In genomic region chr11:78076733-78077403, GRCh38 we compare ENCODE assay signal across 12 cellular contexts. TPM values are rescaled to one million over a fixed set of nuclear protein-coding genes. Genes with fewer than 3 reads are reported as not detected.
A peak's percentile ranks its signal among the peaks of the same experiment; 100 is the strongest.
DNase-seq lines count a peak whose midpoint lies in the region; ATAC-seq and TF ChIP-seq lines count a peak whose summit lies in the region.
"Had no signal": no experiment of that assay in that cellular context is flagged by ENCODE, and none has a peak within 500 bp of the region (broad histone marks: within the 10 kb centered on the region; RNA-seq: fewer than 3 reads in every experiment).

No MANE protein-coding gene starts in this region.

- H3K36me3 Mint-ChIP-seq in Caco-2 (ENCODE audit: insufficient read depth, unreplicated experiment), result peaks cover 46% of the 10 kb centered on the region
- peaks cover 9% of the 10 kb centered on the region for H3K36me3 Mint-ChIP-seq in activated naive CD8-positive, alpha-beta T cell treated with anti-CD3 and anti-CD28 coated beads for 36 hours
- H3K36me3 Mint-ChIP-seq in natural killer cell treated with Interleukin-12 subunit alpha and Interleukin-12 subunit beta and Interleukin-15 and Interleukin-18, amount 100 ng/mL, for 72 hours, result peaks cover 6% of the 10 kb centered on the region

- intact Hi-C loops in Caco-2 (cut with micrococcal nuclease; ENCODE audit: unreplicated experiment), result loop anchor here (5.0 kb wide), 1 partner anchor 110 kb away; the partner anchor contains the start of genes KCTD21 and USP35
- intact Hi-C loops in lower leg skin (cut with DNase I; ENCODE audit: low total_unique reads), result no loop called here

- peak overlapping the region; percentile 94 for H3K4me2 ChIP-seq in Loucy (ENCODE audit: low read depth, low read length, poor library complexity, severe bottlenecking)

- peak overlapping the region; percentile 22 for H3K4me3 Mint-ChIP-seq in Caco-2 (ENCODE audit: unreplicated experiment)
- peak overlapping the region; percentile 11 for H3K4me3 Mint-ChIP-seq in activated naive CD8-positive, alpha-beta T cell treated with anti-CD3 and anti-CD28 coated beads for 36 hours
- H3K4me3 Mint-ChIP-seq in natural killer cell treated with Interleukin-12 subunit alpha and Interleukin-12 subunit beta and Interleukin-15 and Interleukin-18, amount 100 ng/mL, for 72 hours, result peak overlapping the region; percentile 12

- peaks cover 57% of the 10 kb centered on the region for H3K4me1 ChIP-seq in Caco-2
- H3K4me1 ChIP-seq in Loucy (ENCODE audit: insufficient read depth, low read length, poor library complexity, severe bottlenecking), result peaks cover 58% of the 10 kb centered on the region

- CTCF ChIA-PET in Caco-2 (lab: Charles Lee), result interaction anchor here (1.1 to 3.0 kb wide), 2 partner anchors 15 to 28 kb away, joined by 3 to 26 read pairs; no protein-coding TSS in a partner anchor

- H2AFZ ChIP-seq in Loucy (ENCODE audit: low read length), result no peak overlapping the region

- no peaks in the 10 kb centered on the region for H3F3A ChIP-seq in Loucy (ENCODE audit: low read depth)

- TF ChIP-seq CTCF in Caco-2 (IDR thresholded peaks at IDR 0.05; ENCODE audit: insufficient read depth in 1 of 2, low read depth in 1 of 2, low read length in 1 of 2, severe bottlenecking in 1 of 2, unreplicated experiment in 1 of 2) (no peak), Loucy (conservative IDR thresholded peaks at IDR 0.05; ENCODE audit: low read length) (peak; percentile 24; the same call in 1 of the 2 replicates), lower leg skin (IDR thresholded peaks at IDR 0.05) (no peak)

- POLR2A ChIA-PET in Caco-2 (lab: Charles Lee), result interaction anchor here (0.6 kb wide), 1 partner anchor 377 kb away, joined by 3 read pairs; no protein-coding TSS in a partner anchor

- H3K9me3 ChIP-seq in Caco-2 (no peaks in the 10 kb centered on the region), Loucy (ENCODE audit: insufficient read depth, low read depth, low read length) (no peaks in the 10 kb centered on the region)
- H3K9me3 ChIP-seq: right atrium auricular region had no signal

- peaks cover 81% of the 10 kb centered on the region for H3K79me2 ChIP-seq in Loucy (ENCODE audit: insufficient read depth, low read length)

- DNase-seq in Caco-2 (no peak), lower leg skin (ENCODE audit: low spot score in 2 of 2) (no peak), iPS-NIHi11 (ENCODE audit: low spot score) (no peak)
- no peak for DNase-seq in activated naive CD8-positive, alpha-beta T cell treated with anti-CD3 and anti-CD28 coated beads for 36 hours
- DNase-seq in natural killer cell treated with Interleukin-12 subunit alpha and Interleukin-12 subunit beta and Interleukin-15 and Interleukin-18, amount 100 ng/mL, for 72 hours (ENCODE audit: low spot score), result no peak
- DNase-seq: dorsolateral prefrontal cortex, foreskin fibroblast, NCI-H2081 had no signal

- WGBS in lower leg skin, 2 donors, result 77 to 85% methylated on average over 6 of the region's 6 CpGs

- H3K9me3 Mint-ChIP-seq in Caco-2 (ENCODE audit: unreplicated experiment), result peaks cover 10% of the 10 kb centered on the region
- H3K9me3 Mint-ChIP-seq in activated naive CD8-positive, alpha-beta T cell treated with anti-CD3 and anti-CD28 coated beads for 36 hours, result no peaks in the 10 kb centered on the region
- H3K9me3 Mint-ChIP-seq in natural killer cell treated with Interleukin-12 subunit alpha and Interleukin-12 subunit beta and Interleukin-15 and Interleukin-18, amount 100 ng/mL, for 72 hours, result no peaks in the 10 kb centered on the region

- H3K9ac ChIP-seq in Loucy (ENCODE audit: low read depth, low read length, poor library complexity, severe bottlenecking), result peak overlapping the region; percentile 90

- no peak for ATAC-seq in natural killer cell treated with Interleukin-12 subunit alpha and Interleukin-12 subunit beta and Interleukin-15 and Interleukin-18, amount 100 ng/mL, for 72 hours
- no peak for ATAC-seq in HG03159 (IDR thresholded peaks at IDR 0.05; ENCODE audit: unreplicated experiment)

- H3K27ac Mint-ChIP-seq in Caco-2 (ENCODE audit: unreplicated experiment), result peak overlapping the region; percentile 4
- peak overlapping the region; percentile 2 for H3K27ac Mint-ChIP-seq in activated naive CD8-positive, alpha-beta T cell treated with anti-CD3 and anti-CD28 coated beads for 36 hours
- H3K27ac Mint-ChIP-seq in natural killer cell treated with Interleukin-12 subunit alpha and Interleukin-12 subunit beta and Interleukin-15 and Interleukin-18, amount 100 ng/mL, for 72 hours, result peak overlapping the region in 1 of 2 donors; percentile 10

- H3K27me3 Mint-ChIP-seq in Caco-2 (ENCODE audit: insufficient read depth, unreplicated experiment), result no peaks in the 10 kb centered on the region
- no peaks in the 10 kb centered on the region for H3K27me3 Mint-ChIP-seq in activated naive CD8-positive, alpha-beta T cell treated with anti-CD3 and anti-CD28 coated beads for 36 hours
- no peaks in the 10 kb centered on the region for H3K27me3 Mint-ChIP-seq in natural killer cell treated with Interleukin-12 subunit alpha and Interleukin-12 subunit beta and Interleukin-15 and Interleukin-18, amount 100 ng/mL, for 72 hours

- peaks cover 45% of the 10 kb centered on the region for H3K4me1 Mint-ChIP-seq in Caco-2 (ENCODE audit: low read depth, unreplicated experiment)
- H3K4me1 Mint-ChIP-seq in activated naive CD8-positive, alpha-beta T cell treated with anti-CD3 and anti-CD28 coated beads for 36 hours, result peaks cover 45% of the 10 kb centered on the region
- H3K4me1 Mint-ChIP-seq in natural killer cell treated with Interleukin-12 subunit alpha and Interleukin-12 subunit beta and Interleukin-15 and Interleukin-18, amount 100 ng/mL, for 72 hours (ENCODE audit: low read depth in 2 of 2), result peaks cover 42 to 51% of the 10 kb centered on the region in 2 donors

- H3K4me3 ChIP-seq in Caco-2 (ENCODE audit: low read depth, low read length), result no peak overlapping the region
- H3K4me3 ChIP-seq in Loucy (ENCODE audit: low read length, poor library complexity, severe bottlenecking), result peak overlapping the region; percentile 92
- no peak overlapping the region for H3K4me3 ChIP-seq in lower leg skin (ENCODE audit: low read depth, poor library complexity, severe bottlenecking)
- H3K4me3 ChIP-seq: right atrium auricular region had no signal

- H3K36me3 ChIP-seq in Caco-2 (ENCODE audit: control insufficient read depth, insufficient read depth, low read length), result peaks cover 5% of the 10 kb centered on the region; the same call in 1 of the 2 replicates
- H3K36me3 ChIP-seq in Loucy (ENCODE audit: insufficient read depth, low read length), result peaks cover 9% of the 10 kb centered on the region; the same call in 1 of the 2 replicates

- no peaks in the 10 kb centered on the region for H3K9me2 ChIP-seq in Loucy (replicated peaks; ENCODE audit: low read depth, low read length)

- peaks cover 50% of the 10 kb centered on the region for H4K20me1 ChIP-seq in Loucy (ENCODE audit: insufficient read depth, low read length, poor library complexity, severe bottlenecking)

- BruUV-seq in Caco-2 (replicated peaks; lab: Mats Ljungman, UMichigan), result no TSS peak

- no peak for TF ChIP-seq POLR2A in lower leg skin (IDR thresholded peaks at IDR 0.05)

- no peaks in the 10 kb centered on the region for H3K27me3 ChIP-seq in Caco-2 (replicated peaks; ENCODE audit: control insufficient read depth, insufficient read depth, low read length)
- H3K27me3 ChIP-seq in Loucy (ENCODE audit: insufficient read depth, low read length, poor library complexity, severe bottlenecking), result no peaks in the 10 kb centered on the region
- H3K27me3 ChIP-seq: dorsolateral prefrontal cortex, right atrium auricular region had no signal

RNA-seq across cellular contexts. Expression of gene NDUFC2, which starts 2.8 kb away (rescaled TPM):
- total RNA-seq in Caco-2 (2022), result 732 and 805 TPM in 2 replicates
- total RNA-seq in activated naive CD8-positive, alpha-beta T cell treated with anti-CD3 and anti-CD28 coated beads for 36 hours, result 100 to 1,000 TPM; 196 to 211 TPM
- total RNA-seq in natural killer cell treated with Interleukin-12 subunit alpha and Interleukin-12 subunit beta and Interleukin-15 and Interleukin-18, amount 100 ng/mL, for 72 hours, result 100 to 1,000 TPM; 174 to 187 TPM
- 100 to 1,000 TPM in 1 of 4 donors, 10 to 100 TPM in 3; 61.5 to 106 (median 87.4) TPM for total RNA-seq in lower leg skin

RNA-seq across cellular contexts. Expression of gene THRSP, which starts 13.2 kb away (rescaled TPM):
- total RNA-seq in Caco-2 (2022) (0.25 TPM in 1 of 2 replicates, not detected in the other), lower leg skin (100 to 1,000 TPM in 1 of 4 donors, 10 to 100 TPM in 2, under 1 TPM in 1; 0.30 to 115 (median 39.2) TPM)
- total RNA-seq in activated naive CD8-positive, alpha-beta T cell treated with anti-CD3 and anti-CD28 coated beads for 36 hours, result not detected
- total RNA-seq in natural killer cell treated with Interleukin-12 subunit alpha and Interleukin-12 subunit beta and Interleukin-15 and Interleukin-18, amount 100 ng/mL, for 72 hours, result not detected
- total RNA-seq: LHCN-M2 had no signal

RNA-seq across cellular contexts. Expression of gene KCTD14, which starts 53.8 kb away (rescaled TPM):
- total RNA-seq in Caco-2 (2022) (8.2 and 9.1 TPM in 2 replicates), lower leg skin (1 to 10 TPM in 3 of 4 donors, under 1 TPM in 1; 0.19 to 5.3 (median 3.3) TPM)
- under 1 TPM; 0.12 to 0.50 TPM for total RNA-seq in activated naive CD8-positive, alpha-beta T cell treated with anti-CD3 and anti-CD28 coated beads for 36 hours
- total RNA-seq in natural killer cell treated with Interleukin-12 subunit alpha and Interleukin-12 subunit beta and Interleukin-15 and Interleukin-18, amount 100 ng/mL, for 72 hours, result under 1 TPM; 0.29 to 0.45 TPM
